In genomic region chr1:172582889-172583288, GRCh38 we compare ENCODE assay signal across 1 cellular context.
TF ChIP-seq lines count a peak whose summit lies in the region.

No MANE protein-coding gene starts in this region.

TF ChIP-seq in H1, 55 proteins besides CTCF, POLR2A, EP300 and RAD21 (continued from another document):
- TF ChIP-seq CEBPB (IDR thresholded peaks at IDR 0.05; ENCODE audit: low read depth, low read length): peak; percentile 77
- no peak for TF ChIP-seq EZH2 (IDR thresholded peaks at IDR 0.05; ENCODE audit: low read depth, low read length, severe bottlenecking)
- TF ChIP-seq SP4 (IDR thresholded peaks at IDR 0.05; ENCODE audit: low read length): no peak
- TF ChIP-seq NANOG (IDR thresholded peaks at IDR 0.05; ENCODE audit: insufficient read depth, low read depth, low read length, poor library complexity, severe bottlenecking): no peak
- TF ChIP-seq CBX5 (IDR thresholded peaks at IDR 0.05; ENCODE audit: low read depth, low read length): no peak
- TF ChIP-seq YY1 (IDR thresholded peaks at IDR 0.05; ENCODE audit: low read depth, low read length): no peak
- TF ChIP-seq BACH1 (IDR thresholded peaks at IDR 0.05; ENCODE audit: low read length): no peak
